ENCODE assay signal across 1 cellular context in the genomic region with DNA sequence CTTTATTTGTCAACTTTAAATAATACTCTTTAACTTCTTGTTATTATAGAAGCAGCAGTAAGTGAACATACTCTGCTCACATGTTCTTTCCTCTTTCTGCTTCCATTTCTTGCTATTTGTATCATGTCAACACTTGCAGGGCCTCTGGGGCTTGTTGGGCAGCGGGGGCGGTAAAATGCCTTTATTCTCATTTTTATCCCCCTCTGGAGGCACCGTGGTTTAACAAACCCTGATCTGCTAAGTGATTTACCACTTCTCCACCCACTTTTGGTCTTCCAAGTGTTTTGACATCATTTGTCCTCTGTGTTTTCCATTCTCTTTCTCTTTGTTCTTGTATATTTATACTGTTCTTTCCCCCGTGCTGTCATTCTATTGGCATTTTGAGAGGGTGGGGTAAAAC.
TF ChIP-seq lines count a peak whose summit lies in the region.

No MANE protein-coding gene starts in this region.

TF ChIP-seq in H1, 55 proteins besides CTCF, POLR2A, EP300 and RAD21:
- TF ChIP-seq, protein P1, sequence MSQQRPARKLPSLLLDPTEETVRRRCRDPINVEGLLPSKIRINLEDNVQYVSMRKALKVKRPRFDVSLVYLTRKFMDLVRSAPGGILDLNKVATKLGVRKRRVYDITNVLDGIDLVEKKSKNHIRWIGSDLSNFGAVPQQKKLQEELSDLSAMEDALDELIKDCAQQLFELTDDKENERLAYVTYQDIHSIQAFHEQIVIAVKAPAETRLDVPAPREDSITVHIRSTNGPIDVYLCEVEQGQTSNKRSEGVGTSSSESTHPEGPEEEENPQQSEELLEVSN (IDR thresholded peaks at IDR 0.05): no peak
- TF ChIP-seq TEAD4 (IDR thresholded peaks at IDR 0.05; ENCODE audit: low read depth, low read length): no peak
- no peak for TF ChIP-seq CREB1 (IDR thresholded peaks at IDR 0.05)
- no peak for TF ChIP-seq SP2 (IDR thresholded peaks at IDR 0.05; ENCODE audit: low read length)
- TF ChIP-seq TAF7 (optimal IDR thresholded peaks at IDR 0.05; ENCODE audit: borderline replicate concordance, low read depth, low read length): no peak
- TF ChIP-seq JUND (IDR thresholded peaks at IDR 0.05; ENCODE audit: low read length): no peak
- no peak for TF ChIP-seq SP1 (IDR thresholded peaks at IDR 0.05; ENCODE audit: low read depth, low read length)
- no peak for TF ChIP-seq TCF12 (IDR thresholded peaks at IDR 0.05; ENCODE audit: low read depth, low read length)
- TF ChIP-seq HDAC6 (IDR thresholded peaks at IDR 0.05; ENCODE audit: low read depth, low read length): no peak
